In genomic region chr22:30100770-30101169, GRCh38 we compare ENCODE assay signal across 9 cellular contexts. TPM values are rescaled to one million over a fixed set of nuclear protein-coding genes. Genes with fewer than 3 reads are reported as not detected.
DNase-seq lines count a peak whose midpoint lies in the region; ATAC-seq and TF ChIP-seq lines count a peak whose summit lies in the region.
"Not testable (repeated sequence)": the region's sequence is repeated elsewhere in the genome, so short reads cannot be mapped to it uniquely, and the experiment has no call there.
"Had no signal": no experiment of that assay in that cellular context is flagged by ENCODE, and none has a peak within 500 bp of the region (broad histone marks: within the 10 kb centered on the region; RNA-seq: fewer than 3 reads in every experiment).

No MANE protein-coding gene starts in this region.

- H3K9me3 Mint-ChIP-seq in activated CD4-positive, alpha-beta T cell treated with anti-CD3 and anti-CD28 coated beads, Interleukin-2, amount 10 ng/mL, durations not matched to agents 24 days and 14 days; activated CD8-positive, alpha-beta memory T cell treated with anti-CD3 and anti-CD28 coated beads, Interleukin-2, amount 10 ng/mL, durations not matched to agents 7 days and 5 days (ENCODE audit: low read depth); activated T-helper 2 cell treated with anti-CD3 and anti-CD28 coated beads, Interferon-gamma antibody, Interleukin-2, Interleukin-4, amounts not matched to agents 10 μg/mL and 5 μg/mL and 100 μg/mL, durations not matched to agents 14 hours and 24 hours and 36 hours; activated naive CD8-positive, alpha-beta T cell treated with anti-CD3 and anti-CD28 coated beads, Interleukin-2, amount 50 U/mL, for 24 hours: not testable (repeated sequence)

- H3K9me3 ChIP-seq in A673 (ENCODE audit: low read depth, low read length, poor library complexity, severe bottlenecking); DOHH2 (ENCODE audit: control insufficient read depth, insufficient read depth, low read length); Loucy (ENCODE audit: insufficient read depth, low read depth, low read length): not testable (repeated sequence)

- H3K36me3 Mint-ChIP-seq in activated CD4-positive, alpha-beta T cell treated with anti-CD3 and anti-CD28 coated beads, Interleukin-2, amount 10 ng/mL, durations not matched to agents 24 days and 14 days (ENCODE audit: low read depth); activated CD8-positive, alpha-beta memory T cell treated with anti-CD3 and anti-CD28 coated beads, Interleukin-2, amount 10 ng/mL, durations not matched to agents 7 days and 5 days; activated naive CD8-positive, alpha-beta T cell treated with anti-CD3 and anti-CD28 coated beads, Interleukin-2, amount 50 U/mL, for 24 hours (ENCODE audit: low read depth): not testable (repeated sequence)
- H3K36me3 Mint-ChIP-seq in activated T-helper 2 cell treated with anti-CD3 and anti-CD28 coated beads, Interferon-gamma antibody, Interleukin-2, Interleukin-4, amounts not matched to agents 10 μg/mL and 5 μg/mL and 100 μg/mL, durations not matched to agents 14 hours and 24 hours and 36 hours (ENCODE audit: low read depth): peaks cover 17% of the 10 kb centered on the region

- DNase-seq in A673 (ENCODE audit: low spot score): peak; percentile 28
- DNase-seq in activated CD4-positive, alpha-beta T cell treated with anti-CD3 and anti-CD28 coated beads, Interleukin-2, amount 10 ng/mL, durations not matched to agents 24 days and 14 days; activated CD8-positive, alpha-beta memory T cell treated with anti-CD3 and anti-CD28 coated beads, Interleukin-2, amount 10 ng/mL, durations not matched to agents 7 days and 5 days; activated T-helper 2 cell treated with anti-CD3 and anti-CD28 coated beads, Interferon-gamma antibody, Interleukin-2, Interleukin-4, amounts not matched to agents 10 μg/mL and 5 μg/mL and 100 μg/mL, durations not matched to agents 14 hours and 24 hours and 36 hours (ENCODE audit: low spot score); activated naive CD8-positive, alpha-beta T cell treated with anti-CD3 and anti-CD28 coated beads, Interleukin-2, amount 50 U/mL, for 24 hours: not testable (repeated sequence)

- ATAC-seq in activated CD8-positive, alpha-beta memory T cell treated with anti-CD3 and anti-CD28 coated beads, Interleukin-2, amount 10 ng/mL, durations not matched to agents 7 days and 5 days; activated naive CD8-positive, alpha-beta T cell treated with anti-CD3 and anti-CD28 coated beads, Interleukin-2, amount 50 U/mL, for 24 hours: not testable (repeated sequence)

- not testable (repeated sequence) for H3K4me3 ChIP-seq in A673 (ENCODE audit: low read depth, low read length, poor library complexity, severe bottlenecking); DOHH2 (ENCODE audit: low read length)
- H3K4me3 ChIP-seq in Loucy (ENCODE audit: low read length, poor library complexity, severe bottlenecking): peak overlapping the region; percentile 40

- H3K79me2 ChIP-seq in DOHH2 (ENCODE audit: control insufficient read depth, low read length); Loucy (ENCODE audit: insufficient read depth, low read length): not testable (repeated sequence)

- H3K4me3 Mint-ChIP-seq in activated CD4-positive, alpha-beta T cell treated with anti-CD3 and anti-CD28 coated beads, Interleukin-2, amount 10 ng/mL, durations not matched to agents 24 days and 14 days: peak overlapping the region; percentile 15
- H3K4me3 Mint-ChIP-seq in activated CD8-positive, alpha-beta memory T cell treated with anti-CD3 and anti-CD28 coated beads, Interleukin-2, amount 10 ng/mL, durations not matched to agents 7 days and 5 days: not testable (repeated sequence)
- H3K4me3 Mint-ChIP-seq in activated T-helper 2 cell treated with anti-CD3 and anti-CD28 coated beads, Interferon-gamma antibody, Interleukin-2, Interleukin-4, amounts not matched to agents 10 μg/mL and 5 μg/mL and 100 μg/mL, durations not matched to agents 14 hours and 24 hours and 36 hours (ENCODE audit: low read depth): peak overlapping the region; percentile 31
- peak overlapping the region; percentile 34 for H3K4me3 Mint-ChIP-seq in activated naive CD8-positive, alpha-beta T cell treated with anti-CD3 and anti-CD28 coated beads, Interleukin-2, amount 50 U/mL, for 24 hours

- not testable (repeated sequence) for H3K9me2 ChIP-seq in DOHH2 (replicated peaks; ENCODE audit: control insufficient read depth, low read length); Loucy (replicated peaks; ENCODE audit: low read depth, low read length)

- not testable (repeated sequence) for H3K27me3 ChIP-seq in A673 (replicated peaks; ENCODE audit: insufficient read depth, low read depth, low read length, poor library complexity); DOHH2 (ENCODE audit: control insufficient read depth, low read length); Loucy (ENCODE audit: insufficient read depth, low read length, poor library complexity, severe bottlenecking)

- H3K4me1 Mint-ChIP-seq in activated CD4-positive, alpha-beta T cell treated with anti-CD3 and anti-CD28 coated beads, Interleukin-2, amount 10 ng/mL, durations not matched to agents 24 days and 14 days: peaks cover 30% of the 10 kb centered on the region
- H3K4me1 Mint-ChIP-seq in activated CD8-positive, alpha-beta memory T cell treated with anti-CD3 and anti-CD28 coated beads, Interleukin-2, amount 10 ng/mL, durations not matched to agents 7 days and 5 days: peaks cover 36% of the 10 kb centered on the region
- peaks cover 44% of the 10 kb centered on the region for H3K4me1 Mint-ChIP-seq in activated T-helper 2 cell treated with anti-CD3 and anti-CD28 coated beads, Interferon-gamma antibody, Interleukin-2, Interleukin-4, amounts not matched to agents 10 μg/mL and 5 μg/mL and 100 μg/mL, durations not matched to agents 14 hours and 24 hours and 36 hours (ENCODE audit: low read depth)
- H3K4me1 Mint-ChIP-seq in activated naive CD8-positive, alpha-beta T cell treated with anti-CD3 and anti-CD28 coated beads, Interleukin-2, amount 50 U/mL, for 24 hours: peaks cover 36% of the 10 kb centered on the region

- not testable (repeated sequence) for H4K20me1 ChIP-seq in DOHH2 (ENCODE audit: control insufficient read depth, insufficient read depth, low read depth, low read length); Loucy (ENCODE audit: insufficient read depth, low read length, poor library complexity, severe bottlenecking)

- H3K4me2 ChIP-seq in DOHH2 (ENCODE audit: low read length) (peak overlapping the region; percentile 24), Loucy (ENCODE audit: low read depth, low read length, poor library complexity, severe bottlenecking) (peak overlapping the region; percentile 40)

- H3K27me3 Mint-ChIP-seq in activated CD4-positive, alpha-beta T cell treated with anti-CD3 and anti-CD28 coated beads, Interleukin-2, amount 10 ng/mL, durations not matched to agents 24 days and 14 days; activated CD8-positive, alpha-beta memory T cell treated with anti-CD3 and anti-CD28 coated beads, Interleukin-2, amount 10 ng/mL, durations not matched to agents 7 days and 5 days; activated T-helper 2 cell treated with anti-CD3 and anti-CD28 coated beads, Interferon-gamma antibody, Interleukin-2, Interleukin-4, amounts not matched to agents 10 μg/mL and 5 μg/mL and 100 μg/mL, durations not matched to agents 14 hours and 24 hours and 36 hours (ENCODE audit: low read depth); activated naive CD8-positive, alpha-beta T cell treated with anti-CD3 and anti-CD28 coated beads, Interleukin-2, amount 50 U/mL, for 24 hours: not testable (repeated sequence)

- POLR2A ChIA-PET in A673 (lab: Charles Lee; ENCODE audit: low non-redundant PET): not testable (repeated sequence)

- not testable (repeated sequence) for H3F3A ChIP-seq in DOHH2 (ENCODE audit: control insufficient read depth, insufficient read depth)
- peaks cover 13% of the 10 kb centered on the region; the same call in 1 of the 2 replicates for H3F3A ChIP-seq in Loucy (ENCODE audit: low read depth)

- intact Hi-C loops in A673 (cut with micrococcal nuclease; ENCODE audit: unreplicated experiment): not testable (repeated sequence)
- intact Hi-C loops in activated CD4-positive, alpha-beta T cell treated with anti-CD3 and anti-CD28 coated beads, Interleukin-2, amount 10 ng/mL, durations not matched to agents 24 days and 14 days (cut with micrococcal nuclease): loop anchor here (10.0 kb wide), 1 partner anchor 294 kb away; the partner anchor contains the start of gene SEC14L2
- intact Hi-C loops in activated T-helper 2 cell treated with anti-CD3 and anti-CD28 coated beads, Interferon-gamma antibody, Interleukin-2, Interleukin-4, amounts not matched to agents 10 μg/mL and 5 μg/mL and 100 μg/mL, durations not matched to agents 14 hours and 24 hours and 36 hours (cut with micrococcal nuclease): loop anchor here (5.0 to 10.0 kb wide), 3 partner anchors 167 to 324 kb away; partner anchors contain the start of genes MTFP1, OSM and TBC1D10A

- H3K27ac ChIP-seq in A673 (ENCODE audit: low read depth, low read length, poor library complexity, severe bottlenecking); DOHH2 (ENCODE audit: low read depth, low read length): not testable (repeated sequence)

- H3K9ac ChIP-seq in Loucy (ENCODE audit: low read depth, low read length, poor library complexity, severe bottlenecking): peak overlapping the region; percentile 24

- not testable (repeated sequence) for BruUV-seq in A673 (replicated peaks; lab: Mats Ljungman, UMichigan)

- not testable (repeated sequence) for H3K4me1 ChIP-seq in A673 (ENCODE audit: insufficient read depth, low read length, poor library complexity, severe bottlenecking)
- peaks cover 20% of the 10 kb centered on the region for H3K4me1 ChIP-seq in DOHH2 (ENCODE audit: control insufficient read depth, low read length)
- peaks cover 73% of the 10 kb centered on the region for H3K4me1 ChIP-seq in Loucy (ENCODE audit: insufficient read depth, low read length, poor library complexity, severe bottlenecking)

- CTCF ChIA-PET in A673 (lab: Charles Lee): interaction anchor here (0.6 kb wide), 1 partner anchor 501 kb away, joined by 8 read pairs; no protein-coding TSS in a partner anchor
- CTCF ChIA-PET in activated CD8-positive, alpha-beta memory T cell treated with anti-CD3 and anti-CD28 coated beads, Interleukin-2, amount 10 ng/mL, durations not matched to agents 7 days and 5 days (lab: Charles Lee): interaction anchor here (1.0 to 2.6 kb wide), 4 partner anchors 12 to 165 kb away, joined by 3 to 10 read pairs (median 4); no protein-coding TSS in a partner anchor

- H2AFZ ChIP-seq in Loucy (ENCODE audit: low read length): not testable (repeated sequence)

- peak overlapping the region; percentile 64 for H3K27ac Mint-ChIP-seq in activated CD4-positive, alpha-beta T cell treated with anti-CD3 and anti-CD28 coated beads, Interleukin-2, amount 10 ng/mL, durations not matched to agents 24 days and 14 days
- H3K27ac Mint-ChIP-seq in activated CD8-positive, alpha-beta memory T cell treated with anti-CD3 and anti-CD28 coated beads, Interleukin-2, amount 10 ng/mL, durations not matched to agents 7 days and 5 days: peak overlapping the region; percentile 39
- peak overlapping the region; percentile 87 for H3K27ac Mint-ChIP-seq in activated T-helper 2 cell treated with anti-CD3 and anti-CD28 coated beads, Interferon-gamma antibody, Interleukin-2, Interleukin-4, amounts not matched to agents 10 μg/mL and 5 μg/mL and 100 μg/mL, durations not matched to agents 14 hours and 24 hours and 36 hours
- H3K27ac Mint-ChIP-seq in activated naive CD8-positive, alpha-beta T cell treated with anti-CD3 and anti-CD28 coated beads, Interleukin-2, amount 50 U/mL, for 24 hours: peak overlapping the region; percentile 53

- TF ChIP-seq CTCF in A673 (conservative IDR thresholded peaks at IDR 0.05; ENCODE audit: low read depth, low read length); DOHH2 (IDR thresholded peaks at IDR 0.05; ENCODE audit: low read depth, low read length, poor library complexity, severe bottlenecking); Loucy (conservative IDR thresholded peaks at IDR 0.05; ENCODE audit: low read length): not testable (repeated sequence)

- H3K36me3 ChIP-seq in A673 (ENCODE audit: insufficient read depth, low read length, poor library complexity, severe bottlenecking); DOHH2 (ENCODE audit: control insufficient read depth, low read length); Loucy (ENCODE audit: insufficient read depth, low read length): not testable (repeated sequence)

RNA-seq across cellular contexts. Expression of gene HORMAD2, which starts 20.5 kb away (rescaled TPM):
- not detected in 2 replicates for total RNA-seq in A673 (2021)
- total RNA-seq in activated CD4-positive, alpha-beta T cell treated with anti-CD3 and anti-CD28 coated beads, Interleukin-2, amount 10 ng/mL, durations not matched to agents 24 days and 14 days: not detected in 2 replicates
- under 1 TPM in 1 of 2 experiments, not detected in 1; 0.09 TPM for total RNA-seq in activated CD8-positive, alpha-beta memory T cell treated with anti-CD3 and anti-CD28 coated beads, Interleukin-2, amount 10 ng/mL, durations not matched to agents 7 days and 5 days
- total RNA-seq in activated T-helper 2 cell treated with anti-CD3 and anti-CD28 coated beads, Interferon-gamma antibody, Interleukin-2, Interleukin-4, amounts not matched to agents 10 μg/mL and 5 μg/mL and 100 μg/mL, durations not matched to agents 14 hours and 24 hours and 36 hours: 0.48 and 0.53 TPM in 2 replicates
- total RNA-seq: CD4-positive, CD25-positive, alpha-beta regulatory T cell; H9 had no signal
